In genomic region chr2:108363048-108363899, GRCh38 we compare ENCODE assay signal across 1 cellular context.
TF ChIP-seq lines count a peak whose summit lies in the region.

No MANE protein-coding gene starts in this region.

TF ChIP-seq in H1, 55 proteins besides CTCF, POLR2A, EP300 and RAD21 (continued from another document):
- no peak for TF ChIP-seq SP4 (IDR thresholded peaks at IDR 0.05; ENCODE audit: low read length)
- no peak for TF ChIP-seq ASH2L (IDR thresholded peaks at IDR 0.05; ENCODE audit: low read length)
- TF ChIP-seq GTF2F1 (IDR thresholded peaks at IDR 0.05; ENCODE audit: borderline replicate concordance, low read depth, low read length) = no peak
- TF ChIP-seq SAP30 (IDR thresholded peaks at IDR 0.05; ENCODE audit: insufficient read depth, insufficient replicate concordance, low read length) = no peak
- no peak for TF ChIP-seq SRF (IDR thresholded peaks at IDR 0.05; ENCODE audit: low read depth, low read length)
- TF ChIP-seq HDAC6 (IDR thresholded peaks at IDR 0.05; ENCODE audit: low read depth, low read length) = no peak
- no peak for TF ChIP-seq CREB1 (IDR thresholded peaks at IDR 0.05)
- TF ChIP-seq JUND (IDR thresholded peaks at IDR 0.05; ENCODE audit: low read length) = no peak
- TF ChIP-seq CHD2 (IDR thresholded peaks at IDR 0.05; ENCODE audit: low read length) = no peak
- no peak for TF ChIP-seq KDM1A (IDR thresholded peaks at IDR 0.05; ENCODE audit: borderline replicate concordance, low read length)
